In the genomic region with DNA sequence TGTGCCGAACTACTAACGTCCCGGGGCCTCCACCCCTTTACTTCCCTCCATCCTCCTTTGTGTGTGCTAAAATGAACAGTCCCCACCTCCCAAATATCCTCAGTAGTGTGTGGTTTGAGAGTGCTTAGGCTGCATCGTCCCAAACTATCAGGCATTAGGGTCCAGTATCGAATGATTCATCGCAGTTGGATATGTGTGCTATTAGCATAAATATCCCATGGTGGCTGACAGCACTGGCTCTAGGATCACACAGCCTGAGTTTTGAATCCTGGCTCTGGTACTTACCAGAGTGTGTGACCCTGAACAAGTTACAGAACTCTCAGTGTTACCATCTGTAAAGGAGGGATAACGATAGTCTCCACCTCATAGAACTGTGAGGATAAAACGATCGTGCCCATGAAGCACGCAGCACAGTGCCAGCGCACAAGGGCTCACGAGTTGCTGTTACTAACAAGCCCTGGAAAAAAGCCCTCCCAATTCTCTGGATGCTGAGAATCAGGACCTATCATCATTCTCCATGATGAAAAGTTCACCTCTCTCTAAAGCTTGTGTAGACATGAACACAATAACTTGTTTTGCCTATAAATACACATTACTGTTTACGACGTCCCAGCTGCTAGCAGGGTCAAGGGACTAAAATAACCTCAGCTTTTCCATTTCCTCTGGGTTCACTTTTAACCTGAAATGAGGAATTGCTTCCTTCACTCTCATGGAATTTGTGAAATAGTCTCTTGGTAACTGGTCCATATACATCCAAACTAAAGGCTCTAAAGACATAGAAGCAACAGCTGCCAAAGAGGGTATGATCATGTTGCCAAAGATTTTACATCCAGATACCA, we compare ENCODE assay signal across 9 cellular contexts. TPM values are rescaled to one million over a fixed set of nuclear protein-coding genes. Genes with fewer than 3 reads are reported as not detected.
DNase-seq lines count a peak whose midpoint lies in the region; TF ChIP-seq lines count a peak whose summit lies in the region.
"Had no signal": no experiment of that assay in that cellular context is flagged by ENCODE, and none has a peak within 500 bp of the region (broad histone marks: within the 10 kb centered on the region; RNA-seq: fewer than 3 reads in every experiment).

No MANE protein-coding gene starts in this region.

- TF ChIP-seq CTCF in OCI-LY7 (conservative IDR thresholded peaks at IDR 0.05; ENCODE audit: low read length) (no peak), testis (IDR thresholded peaks at IDR 0.05) (no peak)

- CTCF ChIA-PET in OCI-LY7 (lab: Charles Lee; ENCODE audit: unreplicated experiment) = interaction anchor here (0.6 kb wide), 1 partner anchor 46 kb away, joined by 3 read pairs; no protein-coding TSS in a partner anchor

- no peak overlapping the region for H2AFZ ChIP-seq in OCI-LY7 (ENCODE audit: low read length)

- POLR2A ChIA-PET in OCI-LY7 (lab: Charles Lee) = interaction anchor here (0.5 to 0.7 kb wide), 2 partner anchors 134 to 1121 kb away, joined by 3 to 5 read pairs; no protein-coding TSS in a partner anchor

- intact Hi-C loops in OCI-LY7 (cut with micrococcal nuclease; ENCODE audit: unreplicated experiment) (no loop called here), testis (cut with DNase I; ENCODE audit: low total_unique reads) (no loop called here)

- no peaks in the 10 kb centered on the region for H3K9me2 ChIP-seq in OCI-LY7 (ENCODE audit: insufficient read depth, low read length)

- 67 to 72% methylated on average over 14 of the region's 14 CpGs for WGBS in ectodermal cell, 2 experiments
- 36 to 47% methylated on average over 14 of the region's 14 CpGs for WGBS in testis, 2 donors

- peaks cover 8% of the 10 kb centered on the region; the same call in 1 of the 2 replicates for H3K9me3 ChIP-seq in OCI-LY7 (ENCODE audit: low read length)
- no peaks in the 10 kb centered on the region for H3K9me3 ChIP-seq in ectodermal cell (ENCODE audit: control insufficient read depth, low read length)
- no peaks in the 10 kb centered on the region for H3K9me3 ChIP-seq in testis

- peaks cover 60% of the 10 kb centered on the region for H3K36me3 ChIP-seq in OCI-LY7 (ENCODE audit: insufficient read depth, low read length)
- no peaks in the 10 kb centered on the region for H3K36me3 ChIP-seq in ectodermal cell (ENCODE audit: control insufficient read depth, insufficient read depth, low read length)
- H3K36me3 ChIP-seq in testis (ENCODE audit: low read depth, missing control alignments) = no peaks in the 10 kb centered on the region

- peaks cover 33% of the 10 kb centered on the region for H3K4me1 ChIP-seq in OCI-LY7 (ENCODE audit: insufficient read depth, low read length, poor library complexity, severe bottlenecking)
- peaks cover 59% of the 10 kb centered on the region for H3K4me1 ChIP-seq in ectodermal cell (ENCODE audit: control insufficient read depth, insufficient read depth, low read length)
- peaks cover 59% of the 10 kb centered on the region for H3K4me1 ChIP-seq in testis

- H3K27ac ChIP-seq in OCI-LY7 (ENCODE audit: low read depth, low read length, poor library complexity, severe bottlenecking) = no peak overlapping the region
- peak overlapping the region; percentile 94 for H3K27ac ChIP-seq in ectodermal cell (ENCODE audit: insufficient read depth, low read depth, low read length, poor library complexity, severe bottlenecking)
- H3K27ac ChIP-seq in testis = peak overlapping the region; percentile 57 to 73

- H3K79me2 ChIP-seq in OCI-LY7 (ENCODE audit: insufficient read depth, low read depth, low read length) = peaks cover 76% of the 10 kb centered on the region

- TF ChIP-seq POLR2A in testis (IDR thresholded peaks at IDR 0.05) = no peak

- H3K4me3 ChIP-seq in OCI-LY7 (ENCODE audit: low read depth, low read length, poor library complexity, severe bottlenecking) (no peak overlapping the region), ectodermal cell (ENCODE audit: insufficient read depth, low read depth, low read length) (no peak overlapping the region), testis (no peak overlapping the region)

- H3K27me3 ChIP-seq in ectodermal cell (ENCODE audit: control insufficient read depth, insufficient read depth, low read length, poor library complexity, severe bottlenecking) (no peaks in the 10 kb centered on the region), testis (no peaks in the 10 kb centered on the region)

- H4K20me1 ChIP-seq in OCI-LY7 (ENCODE audit: insufficient read depth, low read length) = peaks cover 6% of the 10 kb centered on the region

- no TSS peak for BruUV-seq in OCI-LY7 (replicated peaks; lab: Mats Ljungman, UMichigan)

- DNase-seq in OCI-LY7 (ENCODE audit: low spot score) = no peak
- DNase-seq in midbrain (lab: John Stamatoyannopoulos, UW) = peak; percentile 68
- DNase-seq in testis = no peak
- no peak for DNase-seq in NCI-H1930 (lab: John Stamatoyannopoulos, UW)
- DNase-seq in HPDE6-E6E7 (ENCODE audit: extremely low spot score) = no peak
- DNase-seq in COLO829 (ENCODE audit: low spot score) = no peak
- no peak for DNase-seq in SW480 (ENCODE audit: low spot score)
- DNase-seq: erythroblast had no signal

- H3K4me2 ChIP-seq in OCI-LY7 (ENCODE audit: low read length) = peak overlapping the region; percentile 10

RNA-seq across cellular contexts. Expression of gene VGLL4, which starts 51.0 kb away (rescaled TPM):
- 27.9 and 36.1 TPM in 2 replicates for total RNA-seq in OCI-LY7 (2014; rRNA removed; shearing (Covaris generic))
- 55.9 and 74.5 TPM in 2 replicates for total RNA-seq in OCI-LY7 (2022)
- polyA plus RNA-seq in ectodermal cell (2013, experiment 1 of 4) = 68.2 TPM
- 67.9 TPM for polyA plus RNA-seq in ectodermal cell (2013, experiment 2 of 4)
- polyA plus RNA-seq in ectodermal cell (2013, experiment 3 of 4) = 58.8 TPM
- 62.5 TPM for polyA plus RNA-seq in ectodermal cell (2013, experiment 4 of 4)
- 100 to 1,000 TPM; 169 to 209 TPM for total RNA-seq in testis
- polyA plus RNA-seq in testis (ENCODE audit: insufficient read depth, low read depth, low replicate concordance) = 72.9 TPM
